ENCODE assay signal across 8 cellular contexts in genomic region chr1:167629681-167630567, GRCh38.
DNase-seq lines count a peak whose midpoint lies in the region; ATAC-seq and TF ChIP-seq lines count a peak whose summit lies in the region.

TSS of gene RCSD1 (plus strand) at chr1:167630232. CDS start at chr1:167630424, 192 bp downstream.

- H3K9me3 ChIP-seq in BLaER1 treated with 17β-estradiol and CSF1 and Interleukin-3, amounts not matched to agents 10 nM and 100 nM (replicated peaks in 1 of 11), result 0 out of 22 replicates have a peak, but pooled peaks cover 0 to 2% (median 0%) of the 10 kb centered on the region in 11 experiments

- DNase-seq in T-helper 2 cell (peak; percentile 25 to 82 (median 51)), brain microvascular endothelial cell (no peak), NCI-H446 (lab: John Stamatoyannopoulos, UW) (no peak), glomerular visceral epithelial cell (ENCODE audit: extremely low spot score) (no peak)
- DNase-seq in stimulated activated CD4-positive, alpha-beta T cell treated with anti-CD3 and anti-CD28 coated beads, Interleukin-4, amount 100 ng/mL, for 1 hour, result peak; percentile 74

- no peak for TF ChIP-seq CTCF in brain microvascular endothelial cell (IDR thresholded peaks at IDR 0.05; ENCODE audit: low read depth, low read length, missing control alignments)

- peak; percentile 34 for ATAC-seq in HG02642 (IDR thresholded peaks at IDR 0.05; ENCODE audit: poor library complexity, unreplicated experiment)

- H3K27ac ChIP-seq in BLaER1 treated with 17β-estradiol and CSF1 and Interleukin-3, amounts not matched to agents 10 nM and 100 nM, result peak within 1 kb of the TSS; percentile 96 to 100 (median 100)
- H3K27ac ChIP-seq in brain microvascular endothelial cell, result no peak within 1 kb of the TSS
- H3K27ac ChIP-seq in layer of hippocampus (ENCODE audit: low read depth, low read length), result peak within 1 kb of the TSS; percentile 74

- peak within 1 kb of the TSS; percentile 94 to 99 (median 98) for H3K4me2 ChIP-seq in BLaER1 treated with 17β-estradiol and CSF1 and Interleukin-3, amounts not matched to agents 10 nM and 100 nM

- peak within 1 kb of the TSS; percentile 97 to 100 (median 100) for H3K9ac ChIP-seq in BLaER1 treated with 17β-estradiol and CSF1 and Interleukin-3, amounts not matched to agents 10 nM and 100 nM

- in situ Hi-C loops in brain microvascular endothelial cell (cut with HindIII; ENCODE audit: low pct_ligation_motif_present, low sequenced_read_pairs), result no loop called here

- peaks cover 66 to 84% (median 74%) of the 10 kb centered on the region in 10 experiments for H3K4me1 ChIP-seq in BLaER1 treated with 17β-estradiol and CSF1 and Interleukin-3, amounts not matched to agents 10 nM and 100 nM

- no peaks in the 10 kb centered on the region for H3K27me3 ChIP-seq in BLaER1 treated with 17β-estradiol and CSF1 and Interleukin-3, amounts not matched to agents 10 nM and 100 nM
- peaks cover 3% of the 10 kb centered on the region for H3K27me3 ChIP-seq in brain microvascular endothelial cell (replicated peaks)
- peaks cover 8% of the 10 kb centered on the region for H3K27me3 ChIP-seq in layer of hippocampus (ENCODE audit: control insufficient read depth, insufficient read depth, low read length)

- H3K4me3 ChIP-seq in BLaER1 treated with 17β-estradiol and CSF1 and Interleukin-3, amounts not matched to agents 10 nM and 100 nM, result peak within 1 kb of the TSS; percentile 86 to 98 (median 92)
- peak within 1 kb of the TSS; percentile 65 for H3K4me3 ChIP-seq in brain microvascular endothelial cell (ENCODE audit: low read depth, low read length)

- H4K20me1 ChIP-seq in BLaER1 treated with 17β-estradiol and CSF1 and Interleukin-3, amounts not matched to agents 10 nM and 100 nM, result peaks cover 10 to 28% (median 18%) of the 10 kb centered on the region in 11 experiments; a peak in 19 of 22 replicates

- peaks cover 18 to 42% (median 37%) of the 10 kb centered on the region in 11 experiments for H3K36me3 ChIP-seq in BLaER1 treated with 17β-estradiol and CSF1 and Interleukin-3, amounts not matched to agents 10 nM and 100 nM
- no peaks in the 10 kb centered on the region for H3K36me3 ChIP-seq in brain microvascular endothelial cell (replicated peaks)

Comparison
In these comparisons a context has a peak if more than half of its experiments do, and no peak if none do; other contexts are left out.
1. DNase-seq: peak in T-helper 2 cell (5 of 5) and stimulated activated CD4-positive, alpha-beta T cell treated with anti-CD3 and anti-CD28 coated beads, Interleukin-4, amount 100 ng/mL, for 1 hour (single experiment); none in brain microvascular endothelial cell (single experiment), NCI-H446 (0 of 2) and glomerular visceral epithelial cell (single experiment).